1 cellular context compared by ENCODE assay signal in the genomic region with DNA sequence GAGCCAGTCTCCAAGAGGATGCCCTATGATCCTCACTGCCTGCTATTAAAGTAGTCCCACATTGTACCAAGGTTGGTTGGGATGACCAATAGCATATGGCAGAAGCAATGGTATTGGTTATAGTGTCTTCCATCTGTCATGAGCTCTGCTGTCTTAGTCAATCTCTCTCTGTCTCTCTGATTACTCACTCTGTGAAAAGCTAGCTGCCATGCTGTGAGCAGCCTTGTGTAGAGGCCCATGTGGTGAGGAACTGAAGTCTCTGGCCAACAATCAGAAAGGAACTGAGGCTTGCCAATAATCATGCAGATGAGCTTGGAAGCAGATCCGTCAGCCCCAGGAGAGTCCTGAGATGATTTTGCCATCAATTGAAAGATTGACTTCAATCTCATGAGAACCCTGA.
TF ChIP-seq lines count a peak whose summit lies in the region.

No MANE protein-coding gene starts in this region.

TF ChIP-seq in endothelial cell of umbilical vein, 7 proteins besides CTCF, POLR2A, EP300 and RAD21:
- TF ChIP-seq FOS (IDR thresholded peaks at IDR 0.05; ENCODE audit: borderline replicate concordance, insufficient read depth, low read length) (no peak), EZH2 (IDR thresholded peaks at IDR 0.05; ENCODE audit: borderline replicate concordance, low read depth, low read length, severe bottlenecking) (no peak), GATA2 (IDR thresholded peaks at IDR 0.05; ENCODE audit: insufficient read depth, insufficient read length, low read depth, low read length) (no peak), MYC (IDR thresholded peaks at IDR 0.05; ENCODE audit: low read depth, low read length) (no peak), POLR2AphosphoS5 (IDR thresholded peaks at IDR 0.05; ENCODE audit: insufficient read depth, low read depth, low read length) (no peak), JUN (IDR thresholded peaks at IDR 0.05; ENCODE audit: borderline replicate concordance, insufficient read depth, insufficient read length, low read depth) (no peak)
- TF ChIP-seq, protein P1, sequence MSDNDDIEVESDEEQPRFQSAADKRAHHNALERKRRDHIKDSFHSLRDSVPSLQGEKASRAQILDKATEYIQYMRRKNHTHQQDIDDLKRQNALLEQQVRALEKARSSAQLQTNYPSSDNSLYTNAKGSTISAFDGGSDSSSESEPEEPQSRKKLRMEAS (IDR thresholded peaks at IDR 0.05; ENCODE audit: insufficient read depth, insufficient read length), result no peak
